In the genomic region with DNA sequence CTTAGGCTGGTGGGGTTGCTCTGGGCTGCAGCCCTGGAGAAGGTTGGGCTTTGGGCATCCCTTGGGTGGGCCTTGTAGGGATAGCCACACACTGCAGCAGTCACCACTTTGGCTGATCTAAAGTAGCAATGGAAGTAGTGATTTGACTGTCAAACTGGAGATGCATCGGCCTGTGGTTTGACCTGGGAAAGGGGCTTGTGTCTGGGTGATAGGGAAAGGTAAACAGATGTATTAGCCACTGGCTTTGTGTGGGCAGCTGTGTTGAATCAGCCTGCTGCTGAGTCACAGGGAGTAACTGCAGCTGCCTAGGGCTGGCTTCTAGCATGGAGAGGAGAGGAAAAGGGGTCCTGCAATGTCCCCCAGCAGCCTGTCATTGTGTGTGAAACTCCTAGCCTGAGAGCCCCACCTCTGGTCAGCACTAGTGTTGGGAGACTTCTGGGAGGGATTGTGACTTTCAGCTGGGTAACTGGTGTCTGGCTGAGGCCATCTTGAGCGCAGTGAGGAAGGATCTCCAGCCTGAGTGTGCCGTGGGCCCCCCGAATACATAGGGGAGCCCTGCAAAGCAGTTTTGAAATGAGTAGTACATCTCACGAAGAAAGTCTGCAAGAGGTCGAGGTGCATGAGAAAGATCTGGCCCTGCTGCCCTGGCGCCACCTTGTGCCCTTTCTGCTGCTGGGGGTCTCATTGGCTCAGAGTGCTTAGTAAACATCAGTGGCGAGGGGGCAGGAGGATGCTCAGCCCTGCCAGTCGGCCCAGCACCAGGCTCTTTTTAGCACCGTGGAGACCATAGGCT, we compare ENCODE assay signal across 8 cellular contexts.
DNase-seq lines count a peak whose midpoint lies in the region; ATAC-seq and TF ChIP-seq lines count a peak whose summit lies in the region.

No MANE protein-coding gene starts in this region.

- DNase-seq in MCF 10A (ENCODE audit: unreplicated experiment) (peak; percentile 53), breast epithelium (ENCODE audit: low spot score in 2 of 2) (no peak), cardiac fibroblast (ENCODE audit: low read depth in 2 of 2) (peak; percentile 33 to 68), NCI-H187 treated with DMSO at 0.1 percent for 48 hours (lab: John Stamatoyannopoulos, UW) (no peak), vagina (ENCODE audit: extremely low spot score in 2 of 2) (no peak), KG1 (lab: John Stamatoyannopoulos, UW) (no peak)

- no peak overlapping the region for H3K4me3 Mint-ChIP-seq in MCF 10A (ENCODE audit: unreplicated experiment)
- no peak overlapping the region for H3K4me3 Mint-ChIP-seq in stimulated activated memory B cell treated with anti-CD40 and anti-IgM and Interleukin-4, amounts not matched to agents 10 μg/mL and 1 μg/mL and 100 μg/mL, for 72 hours

- no peaks in the 10 kb centered on the region for H3K36me3 Mint-ChIP-seq in MCF 10A (ENCODE audit: insufficient read depth, unreplicated experiment)
- H3K36me3 Mint-ChIP-seq in stimulated activated memory B cell treated with anti-CD40 and anti-IgM and Interleukin-4, amounts not matched to agents 10 μg/mL and 1 μg/mL and 100 μg/mL, for 72 hours, result no peaks in the 10 kb centered on the region

- H3K27me3 ChIP-seq in breast epithelium, result no peaks in the 10 kb centered on the region
- no peaks in the 10 kb centered on the region for H3K27me3 ChIP-seq in vagina

- H3K36me3 ChIP-seq in breast epithelium (no peaks in the 10 kb centered on the region), vagina (no peaks in the 10 kb centered on the region)

- no peaks in the 10 kb centered on the region for H3K27me3 Mint-ChIP-seq in MCF 10A (ENCODE audit: insufficient read depth, unreplicated experiment)
- no peaks in the 10 kb centered on the region for H3K27me3 Mint-ChIP-seq in stimulated activated memory B cell treated with anti-CD40 and anti-IgM and Interleukin-4, amounts not matched to agents 10 μg/mL and 1 μg/mL and 100 μg/mL, for 72 hours

- TF ChIP-seq CTCF in MCF 10A (IDR thresholded peaks at IDR 0.05; ENCODE audit: unreplicated experiment) (no peak), breast epithelium (IDR thresholded peaks at IDR 0.05) (no peak), cardiac fibroblast (IDR thresholded peaks at IDR 0.05; ENCODE audit: low read depth, low read length) (no peak), vagina (IDR thresholded peaks at IDR 0.05) (no peak)

- intact Hi-C loops in MCF 10A (cut with micrococcal nuclease) (no loop called here), breast epithelium (cut with DNase I; ENCODE audit: low total_unique reads) (no loop called here), vagina (cut with DNase I) (no loop called here)

- H3K9me3 ChIP-seq in breast epithelium (no peaks in the 10 kb centered on the region), vagina (no peaks in the 10 kb centered on the region)

- BruUV-seq in MCF 10A (replicated peaks; lab: Mats Ljungman, UMichigan), result no TSS peak

- H3K4me1 Mint-ChIP-seq in MCF 10A (ENCODE audit: insufficient read depth, unreplicated experiment), result peaks cover 30% of the 10 kb centered on the region
- H3K4me1 Mint-ChIP-seq in stimulated activated memory B cell treated with anti-CD40 and anti-IgM and Interleukin-4, amounts not matched to agents 10 μg/mL and 1 μg/mL and 100 μg/mL, for 72 hours, result peaks cover 19% of the 10 kb centered on the region

- H3K4me3 ChIP-seq in breast epithelium (no peak overlapping the region), cardiac fibroblast (replicated peaks in 1 of 2; ENCODE audit: low read depth in 2 of 2, low read length in 2 of 2) (no peak overlapping the region), vagina (no peak overlapping the region)

- peak overlapping the region; percentile 46 for H3K27ac Mint-ChIP-seq in MCF 10A (ENCODE audit: low read depth, unreplicated experiment)
- H3K27ac Mint-ChIP-seq in stimulated activated memory B cell treated with anti-CD40 and anti-IgM and Interleukin-4, amounts not matched to agents 10 μg/mL and 1 μg/mL and 100 μg/mL, for 72 hours, result peak overlapping the region; percentile 20

- peak; percentile 75 for ATAC-seq in HG03520 (IDR thresholded peaks at IDR 0.05; ENCODE audit: unreplicated experiment)
- ATAC-seq in stimulated activated memory B cell treated with anti-CD40 and anti-IgM and Interleukin-4, amounts not matched to agents 10 μg/mL and 1 μg/mL and 100 μg/mL, for 72 hours, result peak; percentile 70

- no peaks in the 10 kb centered on the region for H3K4me1 ChIP-seq in breast epithelium
- no peaks in the 10 kb centered on the region for H3K4me1 ChIP-seq in vagina

- TF ChIP-seq POLR2A in breast epithelium (IDR thresholded peaks at IDR 0.05) (no peak), vagina (IDR thresholded peaks at IDR 0.05) (no peak)

- CTCF ChIA-PET in MCF 10A (lab: Yijun Ruan, JAX), result no interaction called here

- no peaks in the 10 kb centered on the region for H3K9me3 Mint-ChIP-seq in MCF 10A (ENCODE audit: unreplicated experiment)
- H3K9me3 Mint-ChIP-seq in stimulated activated memory B cell treated with anti-CD40 and anti-IgM and Interleukin-4, amounts not matched to agents 10 μg/mL and 1 μg/mL and 100 μg/mL, for 72 hours, result peaks cover 3% of the 10 kb centered on the region

- POLR2A ChIA-PET in MCF 10A (lab: Yijun Ruan, JAX), result no interaction called here

- H3K27ac ChIP-seq in breast epithelium (peak overlapping the region in 1 of 2 donors; percentile 48), vagina (no peak overlapping the region)

Comparison
In these comparisons a context has a peak if more than half of its experiments do, and no peak if none do; other contexts are left out.
1. DNase-seq: peak in MCF 10A (single experiment) and cardiac fibroblast (2 of 2); none in breast epithelium (0 of 2), NCI-H187 treated with DMSO at 0.1 percent for 48 hours (single experiment), vagina (0 of 2) and KG1 (single experiment).